In genomic region chr5:54889826-54890225, GRCh38 we compare ENCODE assay signal across 13 cellular contexts.
A peak's percentile ranks its signal among the peaks of the same experiment; 100 is the strongest.
DNase-seq lines count a peak whose midpoint lies in the region; FAIRE-seq and TF ChIP-seq lines count a peak whose summit lies in the region.
"Had no signal": no experiment of that assay in that cellular context is flagged by ENCODE, and none has a peak within 500 bp of the region (broad histone marks: within the 10 kb centered on the region; RNA-seq: fewer than 3 reads in every experiment).

No MANE protein-coding gene starts in this region.

- H3K9ac ChIP-seq in neural progenitor cell, result no peak overlapping the region

- no TSS peak for BruUV-seq in PC-9 (replicated peaks; lab: Mats Ljungman, UMichigan)

- peaks cover 42% of the 10 kb centered on the region for H3K4me1 Mint-ChIP-seq in neural progenitor cell
- H3K4me1 Mint-ChIP-seq: activated naive CD8-positive, alpha-beta T cell treated with anti-CD3 and anti-CD28 coated beads, Interleukin-2, amount 50 U/mL, for 24 hours had no signal

- no peak for FAIRE-seq in GM12891 (lab: Jason Lieb, UNC)
- FAIRE-seq: K562 had no signal

- H3K27me3 ChIP-seq in PC-9 (ENCODE audit: insufficient read depth, low read depth) (no peaks in the 10 kb centered on the region), neural progenitor cell (peaks cover 9% of the 10 kb centered on the region)

- H3K4me2 ChIP-seq in PC-9 (peak overlapping the region; percentile 45), neural progenitor cell (no peak overlapping the region)

- H3K27me3 Mint-ChIP-seq in neural progenitor cell (ENCODE audit: insufficient read depth, low read depth), result peaks cover 13% of the 10 kb centered on the region

- peak overlapping the region; percentile 64 for H3K27ac Mint-ChIP-seq in neural progenitor cell
- H3K27ac Mint-ChIP-seq: activated naive CD8-positive, alpha-beta T cell treated with anti-CD3 and anti-CD28 coated beads, Interleukin-2, amount 50 U/mL, for 24 hours had no signal

- no peaks in the 10 kb centered on the region for H3K79me2 ChIP-seq in PC-9 (ENCODE audit: low read depth)
- H3K79me2 ChIP-seq in neural progenitor cell (ENCODE audit: low read depth), result no peaks in the 10 kb centered on the region

- TF ChIP-seq POLR2A in GM12891 (IDR thresholded peaks at IDR 0.05; ENCODE audit: low read depth, low read length), result no peak

- 0 out of 2 replicates have a peak overlapping the region, but pooled peaks have one; percentile 24 for H3K27ac ChIP-seq in PC-9
- H3K27ac ChIP-seq in neural progenitor cell, result no peak overlapping the region
- H3K27ac ChIP-seq: thoracic aorta had no signal

- H3K9me3 ChIP-seq in PC-9 (ENCODE audit: insufficient read depth, low read depth) (no peaks in the 10 kb centered on the region), neural progenitor cell (ENCODE audit: low read depth) (no peaks in the 10 kb centered on the region)
- H3K9me3 ChIP-seq: thoracic aorta had no signal

- no peak overlapping the region for H2AFZ ChIP-seq in PC-9
- H2AFZ ChIP-seq in neural progenitor cell (replicated peaks), result no peak overlapping the region

- peaks cover 3% of the 10 kb centered on the region for H3K36me3 Mint-ChIP-seq in neural progenitor cell

- no peaks in the 10 kb centered on the region for H3K9me3 Mint-ChIP-seq in neural progenitor cell
- H3K9me3 Mint-ChIP-seq: activated naive CD8-positive, alpha-beta T cell treated with anti-CD3 and anti-CD28 coated beads, Interleukin-2, amount 50 U/mL, for 24 hours had no signal

- H3K36me3 ChIP-seq in PC-9 (ENCODE audit: low read depth) (no peaks in the 10 kb centered on the region), neural progenitor cell (no peaks in the 10 kb centered on the region)
- H3K36me3 ChIP-seq: thoracic aorta had no signal

- CTCF ChIA-PET in PC-9 (lab: Charles Lee), result no interaction called here

- H3K4me3 Mint-ChIP-seq in neural progenitor cell, result no peak overlapping the region
- H3K4me3 Mint-ChIP-seq: activated naive CD8-positive, alpha-beta T cell treated with anti-CD3 and anti-CD28 coated beads, Interleukin-2, amount 50 U/mL, for 24 hours had no signal

- intact Hi-C loops in PC-9 (cut with micrococcal nuclease; ENCODE audit: unreplicated experiment), result loop anchor here (10.0 kb wide), 1 partner anchor 645 kb away; no protein-coding TSS in a partner anchor

- H3K9me2 ChIP-seq in PC-9 (ENCODE audit: insufficient read depth), result 0 out of 2 replicates have a peak, but pooled peaks cover 7% of the 10 kb centered on the region

- H4K20me1 ChIP-seq in PC-9 (ENCODE audit: insufficient read depth), result no peaks in the 10 kb centered on the region
- H4K20me1 ChIP-seq in neural progenitor cell (ENCODE audit: low read depth), result no peaks in the 10 kb centered on the region

- POLR2A ChIA-PET in PC-9 (lab: Charles Lee; ENCODE audit: unreplicated experiment), result no interaction called here

- DNase-seq in GM04503 (ENCODE audit: low read depth) (peak; percentile 66), PC-9 (peak; percentile 5 to 96), epithelial cell of esophagus (ENCODE audit: low read depth) (peak; percentile 85), neural progenitor cell (ENCODE audit: low spot score) (no peak), NCI-H128 (lab: John Stamatoyannopoulos, UW; ENCODE audit: unreplicated experiment) (no peak), GM12891 (ENCODE audit: insufficient read length, low spot score) (no peak), HUDEP-2 (lab: John Stamatoyannopoulos, UW; ENCODE audit: unreplicated experiment in 76 of 76) (no peak)
- no peak for DNase-seq in activated naive CD4-positive, alpha-beta T cell treated with anti-CD3 and anti-CD28 coated beads, Interleukin-2, amount 50 U/mL, for 16 hours
- DNase-seq: activated naive CD8-positive, alpha-beta T cell treated with anti-CD3 and anti-CD28 coated beads, Interleukin-2, amount 50 U/mL, for 24 hours; DND-41; NCI-H2107 had no signal

- no peak overlapping the region for H3K4me3 ChIP-seq in PC-9
- no peak overlapping the region for H3K4me3 ChIP-seq in epithelial cell of esophagus (ENCODE audit: low read length)
- H3K4me3 ChIP-seq in neural progenitor cell, result no peak overlapping the region
- H3K4me3 ChIP-seq: K562, thoracic aorta had no signal

- no peak for TF ChIP-seq CTCF in PC-9 (conservative IDR thresholded peaks at IDR 0.05)
- no peak for TF ChIP-seq CTCF in epithelial cell of esophagus (IDR thresholded peaks at IDR 0.05; ENCODE audit: insufficient read depth, low read depth, low read length, missing control alignments)
- no peak for TF ChIP-seq CTCF in neural progenitor cell (IDR thresholded peaks at IDR 0.05)

- H3F3A ChIP-seq in PC-9 (ENCODE audit: insufficient read depth, low read depth) (peaks cover 8% of the 10 kb centered on the region; the same call in 1 of the 2 replicates), neural progenitor cell (ENCODE audit: low read depth) (no peaks in the 10 kb centered on the region)

- H3K4me1 ChIP-seq in PC-9 (replicated peaks; ENCODE audit: insufficient read depth), result peaks cover 26% of the 10 kb centered on the region
- no peaks in the 10 kb centered on the region for H3K4me1 ChIP-seq in neural progenitor cell

TF ChIP-seq in GM12891, 5 proteins besides CTCF, POLR2A, EP300 and RAD21:
- no peak for TF ChIP-seq POLR2AphosphoS5 (IDR thresholded peaks at IDR 0.05; ENCODE audit: low read depth, low read length)
- TF ChIP-seq POU2F2 (IDR thresholded peaks at IDR 0.05; ENCODE audit: low read depth, low read length), result no peak
- no peak for TF ChIP-seq SPI1 (IDR thresholded peaks at IDR 0.05; ENCODE audit: low read depth, low read length)
- no peak for TF ChIP-seq TAF1 (IDR thresholded peaks at IDR 0.05; ENCODE audit: low read depth, low read length)
- TF ChIP-seq PAX5 (IDR thresholded peaks at IDR 0.05; ENCODE audit: insufficient read depth, low read length, severe bottlenecking), result no peak

Comparison
In these comparisons a context has a peak if more than half of its experiments do, and no peak if none do; other contexts are left out.
1. DNase-seq: peak in GM04503 (single experiment), PC-9 (2 of 2) and epithelial cell of esophagus (single experiment); none in neural progenitor cell (single experiment), NCI-H128 (single experiment), GM12891 (single experiment), HUDEP-2 (0 of 76) and activated naive CD4-positive, alpha-beta T cell treated with anti-CD3 and anti-CD28 coated beads, Interleukin-2, amount 50 U/mL, for 16 hours (single experiment).